19 cellular contexts compared by ENCODE assay signal in genomic region chr12:77229640-77230442, GRCh38.
A peak's percentile ranks its signal among the peaks of the same experiment; 100 is the strongest.
DNase-seq lines count a peak whose midpoint lies in the region; ATAC-seq and TF ChIP-seq lines count a peak whose summit lies in the region.
"Had no signal": no experiment of that assay in that cellular context is flagged by ENCODE, and none has a peak within 500 bp of the region (broad histone marks: within the 10 kb centered on the region; RNA-seq: fewer than 3 reads in every experiment).

No MANE protein-coding gene starts in this region.

- no CpG with 5 or more reads among the region's 6 CpGs for WGBS in iPS DF 6.9 (ENCODE audit: insufficient coverage, insufficient read length)
- WGBS in aorta, 2 donors = 3 to 6% methylated on average over 6 of the region's 6 CpGs
- WGBS in hepatocyte (ENCODE audit: low lambda C conversion rate, missing lambda C conversion rate) = 64% methylated on average over 6 of the region's 6 CpGs
- WGBS in lower leg skin, 2 donors = 27 to 38% methylated on average over 6 of the region's 6 CpGs

- H3K4me1 ChIP-seq in iPS DF 6.9 (ENCODE audit: control insufficient read depth, insufficient read depth, low read length) = peaks cover 3% of the 10 kb centered on the region; the same call in 1 of the 2 replicates
- peaks cover 1 to 4% of the 10 kb centered on the region in 2 donors for H3K4me1 ChIP-seq in aorta (ENCODE audit: control insufficient read depth in 1 of 2, insufficient read depth in 2 of 2, low read length in 2 of 2)
- H3K4me1 ChIP-seq in hepatocyte (ENCODE audit: insufficient read depth) = no peaks in the 10 kb centered on the region
- H3K4me1 ChIP-seq: A549 had no signal

- H2AFZ ChIP-seq in hepatocyte = no peak overlapping the region

- no peak for DNase-seq in Right ventricle myocardium inferior (ENCODE audit: missing footprints)
- DNase-seq in left ventricle myocardium superior = no peak
- DNase-seq in cardiac fibroblast (ENCODE audit: low read depth in 2 of 2) = peak; percentile 14 to 82
- peak; percentile 11 for DNase-seq in iPS DF 6.9 (ENCODE audit: low read depth, low spot score)
- no peak for DNase-seq in aorta
- DNase-seq in hepatocyte (ENCODE audit: low spot score) = no peak
- no peak for DNase-seq in germinal center (ENCODE audit: low spot score)
- DNase-seq in lower leg skin (ENCODE audit: low spot score in 2 of 2) = no peak
- DNase-seq: activated CD4-positive, alpha-beta memory T cell treated with anti-CD3 and anti-CD28 coated beads for 36 hours; activated T-cell treated with anti-CD3 and anti-CD28 coated beads, Interleukin-2, amount 50 U/mL, for 72 hours; CD4-positive, alpha-beta memory T cell; dorsolateral prefrontal cortex; KG1; NCI-H1417 treated with DMSO at 0.1 percent for 48 hours; retina; stimulated activated CD4-positive, alpha-beta T cell treated with anti-CD3 and anti-CD28 coated beads, Interleukin-4, amount 100 ng/mL, for 1 hour; stimulated activated CD8-positive, alpha-beta memory T cell treated with anti-CD3 and anti-CD28 coated beads, Interleukin-4, amount 100 ng/mL, for 48 hours; trophoblast cell had no signal

- H3K27me3 ChIP-seq in iPS DF 6.9 (ENCODE audit: control insufficient read depth, insufficient read depth, low read length) (no peaks in the 10 kb centered on the region), aorta (ENCODE audit: control insufficient read depth in 1 of 2, insufficient read depth in 2 of 2, low read length in 1 of 2) (no peaks in the 10 kb centered on the region), hepatocyte (no peaks in the 10 kb centered on the region)

- H3K9me3 ChIP-seq in iPS DF 6.9 (ENCODE audit: control insufficient read depth, insufficient read depth, low read length) (no peaks in the 10 kb centered on the region), aorta (ENCODE audit: control insufficient read depth, low read length) (no peaks in the 10 kb centered on the region), hepatocyte (ENCODE audit: low read depth) (no peaks in the 10 kb centered on the region)
- H3K9me3 ChIP-seq: A549 had no signal

- ATAC-seq in Right ventricle myocardium inferior (peak; percentile 32), left ventricle myocardium superior (no peak), aorta (ENCODE audit: low FRiP score) (peak; percentile 28)
- ATAC-seq: A549; activated T-cell treated with anti-CD3 and anti-CD28 coated beads, Interleukin-2, amount 50 U/mL, for 72 hours had no signal

- H3K27ac ChIP-seq in iPS DF 6.9 (ENCODE audit: low read length) (no peak overlapping the region), aorta (ENCODE audit: low read depth in 1 of 2, low read length in 2 of 2) (no peak overlapping the region), hepatocyte (no peak overlapping the region)
- H3K27ac ChIP-seq: A549, dorsolateral prefrontal cortex had no signal

- TF ChIP-seq POLR2A in lower leg skin (IDR thresholded peaks at IDR 0.05) = no peak

- no peaks in the 10 kb centered on the region for H4K20me1 ChIP-seq in hepatocyte (ENCODE audit: insufficient read depth, poor library complexity, severe bottlenecking)

- H3K9me2 ChIP-seq in hepatocyte (replicated peaks; ENCODE audit: insufficient read depth) = no peaks in the 10 kb centered on the region

- H3K4me3 ChIP-seq in cardiac fibroblast (replicated peaks in 1 of 2; ENCODE audit: low read depth in 2 of 2, low read length in 2 of 2) (no peak overlapping the region), iPS DF 6.9 (ENCODE audit: low read length) (no peak overlapping the region), aorta (ENCODE audit: low read length in 2 of 2) (peak overlapping the region in 1 of 2 donors; percentile 40), hepatocyte (no peak overlapping the region), lower leg skin (ENCODE audit: low read depth, poor library complexity, severe bottlenecking) (no peak overlapping the region)
- H3K4me3 ChIP-seq: A549 had no signal

- no peaks in the 10 kb centered on the region for H3K36me3 ChIP-seq in iPS DF 6.9 (ENCODE audit: control insufficient read depth, insufficient read depth, low read length)
- H3K36me3 ChIP-seq in aorta (ENCODE audit: control insufficient read depth in 1 of 2, insufficient read depth in 2 of 2, low read length in 1 of 2) = no peaks in the 10 kb centered on the region
- no peaks in the 10 kb centered on the region for H3K36me3 ChIP-seq in hepatocyte (replicated peaks; ENCODE audit: insufficient read depth, low read depth)

- H3K4me2 ChIP-seq in hepatocyte = no peak overlapping the region
- H3K4me2 ChIP-seq: A549 had no signal

- intact Hi-C loops in Right ventricle myocardium inferior (cut with DNase I) (no loop called here), left ventricle myocardium superior (cut with micrococcal nuclease) (no loop called here), aorta (cut with DNase I) (no loop called here), lower leg skin (cut with DNase I; ENCODE audit: low total_unique reads) (no loop called here)

- TF ChIP-seq CTCF in cardiac fibroblast (IDR thresholded peaks at IDR 0.05; ENCODE audit: low read depth, low read length) (no peak), hepatocyte (IDR thresholded peaks at IDR 0.05; ENCODE audit: poor library complexity) (no peak), lower leg skin (IDR thresholded peaks at IDR 0.05) (no peak)

- no peaks in the 10 kb centered on the region for H3K79me2 ChIP-seq in hepatocyte

Comparison
In these comparisons a context has a peak if more than half of its experiments do, and no peak if none do; other contexts are left out.
1. DNase-seq: peak in cardiac fibroblast (2 of 2) and iPS DF 6.9 (single experiment); none in Right ventricle myocardium inferior (single experiment), left ventricle myocardium superior (single experiment), aorta (0 of 2), hepatocyte (single experiment), germinal center (single experiment) and lower leg skin (0 of 2).